ENCODE assay signal across 24 cellular contexts in the genomic region with DNA sequence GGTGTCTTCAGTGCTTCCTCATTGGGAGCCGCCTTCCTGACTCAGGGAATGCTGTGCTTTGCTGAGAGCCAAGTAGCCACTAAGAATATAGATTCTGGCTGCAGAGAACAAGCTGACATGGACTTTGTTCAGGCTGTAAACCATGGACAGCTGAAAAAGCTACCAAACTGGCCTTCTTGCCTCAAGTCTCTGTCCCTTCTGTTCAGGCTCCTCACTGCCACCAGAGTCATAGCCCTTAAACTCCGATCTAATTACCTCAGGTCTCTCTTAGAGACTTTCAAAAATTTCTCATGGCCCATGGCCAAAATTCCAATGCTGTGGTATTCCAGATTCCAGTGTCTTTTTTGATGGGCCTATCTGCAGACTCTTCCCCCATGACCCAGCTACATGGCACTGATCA. TPM values are rescaled to one million over a fixed set of nuclear protein-coding genes. Genes with fewer than 3 reads are reported as not detected.
DNase-seq lines count a peak whose midpoint lies in the region; ATAC-seq and TF ChIP-seq lines count a peak whose summit lies in the region.
"Had no signal": no experiment of that assay in that cellular context is flagged by ENCODE, and none has a peak within 500 bp of the region (broad histone marks: within the 10 kb centered on the region; RNA-seq: fewer than 3 reads in every experiment).

No MANE protein-coding gene starts in this region.

- no peaks in the 10 kb centered on the region for H3K9me3 ChIP-seq in RWPE2 (ENCODE audit: severe bottlenecking)
- H3K9me3 ChIP-seq in spleen = no peaks in the 10 kb centered on the region
- H3K9me3 ChIP-seq in vagina = no peaks in the 10 kb centered on the region
- no peaks in the 10 kb centered on the region for H3K9me3 ChIP-seq in right atrium auricular region
- H3K9me3 ChIP-seq: sigmoid colon, stomach, tibial nerve had no signal

- 75 to 85% (median 78%) methylated on average over 2 of the region's 2 CpGs for WGBS in spleen, 5 donors

- no peak for TF ChIP-seq POLR2A in spleen (IDR thresholded peaks at IDR 0.05)
- TF ChIP-seq POLR2A in vagina (IDR thresholded peaks at IDR 0.05) = no peak

- peak; percentile 75 for DNase-seq in HS-27A (ENCODE audit: low read depth)
- DNase-seq in RWPE2 (ENCODE audit: low spot score) = no peak
- DNase-seq in foreskin keratinocyte = peak in 1 of 2 donors; percentile 28
- DNase-seq in spleen = no peak
- no peak for DNase-seq in vagina (ENCODE audit: extremely low spot score in 2 of 2)
- no peak for DNase-seq in NCI-H1417 (lab: John Stamatoyannopoulos, UW)
- DNase-seq in T-helper 1 cell = no peak
- no peak for DNase-seq in right atrium auricular region (ENCODE audit: low spot score)
- DNase-seq: activated CD4-positive, alpha-beta memory T cell treated with anti-CD3 and anti-CD28 coated beads for 36 hours; activated effector memory CD4-positive, alpha-beta T cell treated with Interleukin-2 at 50 U/mL for 16 hours; activated naive CD8-positive, alpha-beta T cell treated with anti-CD3 and anti-CD28 coated beads, Interleukin-2, amount 10 ng/mL, durations not matched to agents 7 days and 5 days; CD8-positive, alpha-beta T cell; DMS153; effector CD4-positive, alpha-beta T cell; erythroblast; GF-D8; NCI-H1092 treated with DMSO at 0.1 percent for 48 hours; NCI-H2029 treated with DMSO at 0.1 percent for 48 hours; NCI-H82; Right ventricle myocardium superior; sigmoid colon; stomach had no signal

- H3K27ac ChIP-seq in RWPE2 (ENCODE audit: poor library complexity, severe bottlenecking) (peak overlapping the region; percentile 12), foreskin keratinocyte (no peak overlapping the region), spleen (peak overlapping the region in 7 of 8 donors; percentile 47 to 82 (median 59)), vagina (no peak overlapping the region), right atrium auricular region (no peak overlapping the region)
- H3K27ac ChIP-seq: sigmoid colon, stomach, tibial nerve had no signal

- no peaks in the 10 kb centered on the region for H3K27me3 ChIP-seq in RWPE2 (ENCODE audit: insufficient read depth, poor library complexity, severe bottlenecking)
- no peaks in the 10 kb centered on the region for H3K27me3 ChIP-seq in foreskin keratinocyte
- no peaks in the 10 kb centered on the region for H3K27me3 ChIP-seq in spleen (replicated peaks in 1 of 7)
- no peaks in the 10 kb centered on the region for H3K27me3 ChIP-seq in vagina
- no peaks in the 10 kb centered on the region for H3K27me3 ChIP-seq in right atrium auricular region
- H3K27me3 ChIP-seq: sigmoid colon, stomach, tibial nerve had no signal

- TF ChIP-seq CTCF in RWPE2 (IDR thresholded peaks at IDR 0.05; ENCODE audit: poor library complexity, severe bottlenecking) (no peak), foreskin keratinocyte (conservative IDR thresholded peaks at IDR 0.05) (no peak), spleen (IDR thresholded peaks at IDR 0.05 in 8 of 11, conservative IDR thresholded peaks at IDR 0.05 in 3 of 11) (no peak), vagina (IDR thresholded peaks at IDR 0.05) (no peak), right atrium auricular region (IDR thresholded peaks at IDR 0.05) (no peak)

- intact Hi-C loops in spleen (cut with DNase I; ENCODE audit: low total_unique reads) (no loop called here), vagina (cut with DNase I) (no loop called here)

- H3K4me1 ChIP-seq in RWPE2 (ENCODE audit: insufficient read depth, poor library complexity, severe bottlenecking) = peaks cover 12% of the 10 kb centered on the region
- H3K4me1 ChIP-seq in foreskin keratinocyte = peaks cover 11% of the 10 kb centered on the region
- peaks cover 0 to 3% (median 0%) of the 10 kb centered on the region in 6 donors for H3K4me1 ChIP-seq in spleen
- H3K4me1 ChIP-seq in vagina = no peaks in the 10 kb centered on the region
- H3K4me1 ChIP-seq in right atrium auricular region = no peaks in the 10 kb centered on the region
- H3K4me1 ChIP-seq: sigmoid colon, stomach, tibial nerve had no signal

- H3K36me3 ChIP-seq in RWPE2 (ENCODE audit: low read depth) (no peaks in the 10 kb centered on the region), spleen (no peaks in the 10 kb centered on the region), vagina (no peaks in the 10 kb centered on the region), right atrium auricular region (no peaks in the 10 kb centered on the region)
- H3K36me3 ChIP-seq: sigmoid colon, stomach, tibial nerve had no signal

- H3K4me3 ChIP-seq in RWPE2 (ENCODE audit: severe bottlenecking) = no peak overlapping the region
- H3K4me3 ChIP-seq in spleen = no peak overlapping the region
- no peak overlapping the region for H3K4me3 ChIP-seq in vagina
- no peak overlapping the region for H3K4me3 ChIP-seq in right atrium auricular region
- H3K4me3 ChIP-seq: sigmoid colon, stomach, tibial nerve had no signal

- 0 out of 3 replicates have a peak, but pooled peaks have one; percentile 12 for ATAC-seq in RWPE2 (ENCODE audit: low read depth)
- peak; percentile 9 for ATAC-seq in foreskin keratinocyte
- ATAC-seq: activated CD4-positive, CD25-positive, alpha-beta regulatory T cell treated with anti-CD3 and anti-CD28 coated beads, Interleukin-2, amount 50 U/mL, for 24 hours; CD8-positive, alpha-beta T cell had no signal

RNA-seq across cellular contexts. Expression of a gene that starts 19.4 kb away (rescaled TPM):
- total RNA-seq in foreskin keratinocyte (0.32 TPM in 1 of 2 replicates, not detected in the other), spleen (10 to 100 TPM in 6 of 7 donors, 1 to 10 TPM in 1; 8.1 to 26.5 (median 21.4) TPM), vagina (29.2 TPM), right atrium auricular region (1 to 10 TPM in 1 of 2 donors, under 1 TPM in 1; 0.59 to 2.6 TPM)
- polyA plus RNA-seq in foreskin keratinocyte (0.06 and 0.40 TPM in 2 replicates), spleen (10 to 100 TPM in 1 of 3 donors, 1 to 10 TPM in 2; 3.3 to 12.2 (median 5.7) TPM)
- total RNA-seq: CD8-positive, alpha-beta T cell had no signal

Comparison
In these comparisons a context has a peak if more than half of its experiments do, and no peak if none do; other contexts are left out.
1. H3K27ac ChIP-seq: peak in RWPE2 (single experiment) and spleen (7 of 8); none in foreskin keratinocyte (single experiment), vagina (single experiment) and right atrium auricular region (0 of 2).